9 cellular contexts compared by ENCODE assay signal in genomic region chr2:84846732-84847131, GRCh38. TPM values are rescaled to one million over a fixed set of nuclear protein-coding genes. Genes with fewer than 3 reads are reported as not detected.
DNase-seq lines count a peak whose midpoint lies in the region; TF ChIP-seq lines count a peak whose summit lies in the region.
"Had no signal": no experiment of that assay in that cellular context is flagged by ENCODE, and none has a peak within 500 bp of the region (broad histone marks: within the 10 kb centered on the region; RNA-seq: fewer than 3 reads in every experiment).

No MANE protein-coding gene starts in this region.

- TF ChIP-seq CTCF in endothelial cell (IDR thresholded peaks at IDR 0.05; ENCODE audit: unreplicated experiment) (no peak), type B pancreatic cell (conservative IDR thresholded peaks at IDR 0.05) (no peak)

- H3K9me3 Mint-ChIP-seq in endothelial cell (ENCODE audit: unreplicated experiment) = no peaks in the 10 kb centered on the region
- no peaks in the 10 kb centered on the region for H3K9me3 Mint-ChIP-seq in type B pancreatic cell

- peak; percentile 28 for DNase-seq in AG08396 (ENCODE audit: low spot score)
- DNase-seq in amniotic epithelial cell (ENCODE audit: low read depth) = peak; percentile 57
- DNase-seq in putamen (ENCODE audit: low spot score) = no peak
- no peak for DNase-seq in endothelial cell (ENCODE audit: low spot score)
- DNase-seq in type B pancreatic cell (ENCODE audit: extremely low spot score, unreplicated experiment) = no peak
- DNase-seq in stimulated activated naive CD4-positive, alpha-beta T cell treated with Interleukin-2 at 50 U/mL for 16 hours (lab: John Stamatoyannopoulos, UW) = no peak

- H3K36me3 Mint-ChIP-seq in endothelial cell (ENCODE audit: low read depth, unreplicated experiment) (no peaks in the 10 kb centered on the region), type B pancreatic cell (no peaks in the 10 kb centered on the region)

- no peaks in the 10 kb centered on the region for H3K9me3 ChIP-seq in KOPT-K1 (ENCODE audit: insufficient read depth, low read length, poor library complexity, severe bottlenecking)
- no peaks in the 10 kb centered on the region for H3K9me3 ChIP-seq in muscle layer of duodenum (ENCODE audit: control insufficient read depth in 1 of 2, low read length in 2 of 2)
- H3K9me3 ChIP-seq: vagina had no signal

- no peak overlapping the region for H3K4me3 Mint-ChIP-seq in endothelial cell (ENCODE audit: unreplicated experiment)
- H3K4me3 Mint-ChIP-seq in type B pancreatic cell = no peak overlapping the region

- H3K27ac Mint-ChIP-seq in endothelial cell (ENCODE audit: unreplicated experiment) (no peak overlapping the region), type B pancreatic cell (no peak overlapping the region)

- H3K4me3 ChIP-seq in muscle layer of duodenum (ENCODE audit: low read depth in 1 of 2, low read length in 2 of 2) = no peak overlapping the region
- H3K4me3 ChIP-seq: vagina had no signal

- no peaks in the 10 kb centered on the region for H3K27me3 Mint-ChIP-seq in endothelial cell (ENCODE audit: unreplicated experiment)
- H3K27me3 Mint-ChIP-seq in type B pancreatic cell = peaks cover 3% of the 10 kb centered on the region

- H3K36me3 ChIP-seq in KOPT-K1 (ENCODE audit: insufficient read depth, low read length) (no peaks in the 10 kb centered on the region), muscle layer of duodenum (ENCODE audit: control insufficient read depth in 1 of 2, insufficient read depth in 2 of 2, low read length in 2 of 2) (no peaks in the 10 kb centered on the region)
- H3K36me3 ChIP-seq: vagina had no signal

- H3K27ac ChIP-seq in KOPT-K1 (ENCODE audit: low read depth, low read length, poor library complexity, severe bottlenecking) (peak overlapping the region; percentile 61), muscle layer of duodenum (ENCODE audit: low read length) (peak overlapping the region; percentile 61)
- H3K27ac ChIP-seq: vagina had no signal

- H3K4me1 ChIP-seq in muscle layer of duodenum (ENCODE audit: control insufficient read depth in 1 of 2, insufficient read depth in 2 of 2, low read length in 2 of 2) = no peaks in the 10 kb centered on the region
- H3K4me1 ChIP-seq: vagina had no signal

- H3K4me1 Mint-ChIP-seq in endothelial cell (ENCODE audit: unreplicated experiment) (no peaks in the 10 kb centered on the region), type B pancreatic cell (ENCODE audit: unreplicated experiment) (no peaks in the 10 kb centered on the region)

- H3K27me3 ChIP-seq in muscle layer of duodenum (ENCODE audit: low read depth, low read length) = no peaks in the 10 kb centered on the region
- H3K27me3 ChIP-seq: vagina had no signal

RNA-seq across cellular contexts. Expression of gene TRABD2A, which starts 34.2 kb away (rescaled TPM):
- total RNA-seq in endothelial cell (ENCODE audit: unreplicated experiment) (7.2 TPM), type B pancreatic cell (ENCODE audit: low replicate concordance) (2.1 and 3.3 TPM in 2 replicates)

RNA-seq across cellular contexts. Expression of gene TMSB10, which starts 58.7 kb away (rescaled TPM):
- total RNA-seq in endothelial cell (ENCODE audit: unreplicated experiment) (3,500 TPM), type B pancreatic cell (ENCODE audit: low replicate concordance) (1,269 and 1,391 TPM in 2 replicates)

Comparison
In these comparisons a context has a peak if more than half of its experiments do, and no peak if none do; other contexts are left out.
1. DNase-seq: peak in AG08396 (single experiment) and amniotic epithelial cell (single experiment); none in putamen (single experiment), endothelial cell (single experiment), type B pancreatic cell (single experiment) and stimulated activated naive CD4-positive, alpha-beta T cell treated with Interleukin-2 at 50 U/mL for 16 hours (single experiment).